ENCODE assay signal across 8 cellular contexts in the genomic region with DNA sequence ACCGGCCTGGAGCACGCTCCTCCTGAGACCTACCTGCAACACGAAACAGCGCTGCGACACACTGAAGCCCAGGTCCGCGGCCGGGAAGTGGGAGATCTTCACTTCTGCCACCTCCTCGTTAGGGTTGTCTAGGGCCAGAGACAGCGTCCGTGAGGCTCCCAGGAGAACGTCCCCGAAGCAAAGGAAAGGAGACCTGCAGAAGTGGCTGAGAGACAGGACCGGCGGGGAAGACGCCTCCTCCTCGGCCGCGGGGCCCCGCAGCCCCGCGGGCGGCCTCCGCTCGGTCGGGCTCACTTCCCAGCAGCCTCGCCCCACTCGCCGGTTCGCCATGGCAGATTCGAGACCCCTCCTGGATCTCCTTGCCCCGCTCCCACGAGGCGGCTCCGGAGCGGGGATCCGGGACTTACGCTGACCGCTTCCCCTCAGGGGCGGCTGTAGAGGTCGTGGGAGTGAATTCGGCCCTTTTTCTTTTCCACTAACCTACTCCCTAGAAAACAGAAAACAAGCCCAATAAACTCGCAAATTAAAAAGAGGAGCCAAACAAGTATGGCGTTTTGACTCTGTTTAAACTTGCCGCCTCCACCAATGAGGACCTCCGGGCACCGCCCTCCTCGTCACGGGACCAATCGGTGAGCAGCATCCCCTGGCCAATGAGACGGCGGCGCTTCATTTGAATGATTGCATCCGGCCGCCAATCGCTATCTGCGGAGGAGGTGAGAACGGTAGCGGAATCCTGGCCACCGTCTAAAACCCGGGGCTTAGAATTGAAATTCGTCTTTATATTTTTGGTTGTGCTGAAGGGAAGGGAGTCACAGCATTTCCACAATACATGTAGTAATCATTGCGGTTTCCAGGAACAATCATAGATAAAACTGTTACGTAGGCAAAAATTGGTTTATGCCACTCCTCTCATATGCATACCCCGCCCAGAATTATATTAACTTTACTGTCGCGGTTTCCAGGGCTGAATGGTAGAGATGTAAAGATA. TPM values are rescaled to one million over a fixed set of nuclear protein-coding genes. Genes with fewer than 3 reads are reported as not detected.
A peak's percentile ranks its signal among the peaks of the same experiment; 100 is the strongest.
DNase-seq lines count a peak whose midpoint lies in the region; ATAC-seq and TF ChIP-seq lines count a peak whose summit lies in the region.

A gene with protein sequence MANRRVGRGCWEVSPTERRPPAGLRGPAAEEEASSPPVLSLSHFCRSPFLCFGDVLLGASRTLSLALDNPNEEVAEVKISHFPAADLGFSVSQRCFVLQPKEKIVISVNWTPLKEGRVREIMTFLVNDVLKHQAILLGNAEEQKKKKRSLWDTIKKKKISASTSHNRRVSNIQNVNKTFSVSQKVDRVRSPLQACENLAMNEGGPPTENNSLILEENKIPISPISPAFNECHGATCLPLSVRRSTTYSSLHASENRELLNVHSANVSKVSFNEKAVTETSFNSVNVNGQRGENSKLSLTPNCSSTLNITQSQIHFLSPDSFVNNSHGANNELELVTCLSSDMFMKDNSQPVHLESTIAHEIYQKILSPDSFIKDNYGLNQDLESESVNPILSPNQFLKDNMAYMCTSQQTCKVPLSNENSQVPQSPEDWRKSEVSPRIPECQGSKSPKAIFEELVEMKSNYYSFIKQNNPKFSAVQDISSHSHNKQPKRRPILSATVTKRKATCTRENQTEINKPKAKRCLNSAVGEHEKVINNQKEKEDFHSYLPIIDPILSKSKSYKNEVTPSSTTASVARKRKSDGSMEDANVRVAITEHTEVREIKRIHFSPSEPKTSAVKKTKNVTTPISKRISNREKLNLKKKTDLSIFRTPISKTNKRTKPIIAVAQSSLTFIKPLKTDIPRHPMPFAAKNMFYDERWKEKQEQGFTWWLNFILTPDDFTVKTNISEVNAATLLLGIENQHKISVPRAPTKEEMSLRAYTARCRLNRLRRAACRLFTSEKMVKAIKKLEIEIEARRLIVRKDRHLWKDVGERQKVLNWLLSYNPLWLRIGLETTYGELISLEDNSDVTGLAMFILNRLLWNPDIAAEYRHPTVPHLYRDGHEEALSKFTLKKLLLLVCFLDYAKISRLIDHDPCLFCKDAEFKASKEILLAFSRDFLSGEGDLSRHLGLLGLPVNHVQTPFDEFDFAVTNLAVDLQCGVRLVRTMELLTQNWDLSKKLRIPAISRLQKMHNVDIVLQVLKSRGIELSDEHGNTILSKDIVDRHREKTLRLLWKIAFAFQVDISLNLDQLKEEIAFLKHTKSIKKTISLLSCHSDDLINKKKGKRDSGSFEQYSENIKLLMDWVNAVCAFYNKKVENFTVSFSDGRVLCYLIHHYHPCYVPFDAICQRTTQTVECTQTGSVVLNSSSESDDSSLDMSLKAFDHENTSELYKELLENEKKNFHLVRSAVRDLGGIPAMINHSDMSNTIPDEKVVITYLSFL (N-terminal part only) (minus strand): TSS at position 562 of the 988 bp plus-strand sequence. CDS start 232 bp downstream, at position 330.

- H4K5ac ChIP-seq in mesendoderm (ENCODE audit: low read length) = no peak within 1 kb of the TSS

- peak within 1 kb of the TSS; percentile 88 for H3K56ac ChIP-seq in mesendoderm (ENCODE audit: low read length)

- H3K4me3 ChIP-seq in HUES48 (ENCODE audit: low read depth, low read length) (peak within 1 kb of the TSS; percentile 95), NT2/D1 (ENCODE audit: insufficient read length, low read depth) (peak within 1 kb of the TSS; percentile 94), endodermal cell (ENCODE audit: low read length) (peak within 1 kb of the TSS; percentile 98), mesendoderm (ENCODE audit: low read length) (peak within 1 kb of the TSS; percentile 64)

- no peak within 1 kb of the TSS for H3K23ac ChIP-seq in mesendoderm (ENCODE audit: low read length)

- H3K27ac Mint-ChIP-seq in endodermal cell = peak within 1 kb of the TSS; percentile 98

- H3K4me1 Mint-ChIP-seq in endodermal cell = peaks cover 20% of the 10 kb centered on the region

- peak within 1 kb of the TSS; percentile 98 for H4K8ac ChIP-seq in mesendoderm (ENCODE audit: low read depth, low read length)

- H3K4me1 ChIP-seq in HUES48 (ENCODE audit: control insufficient read depth, insufficient read depth, low read length) = peaks cover 4% of the 10 kb centered on the region; the same call in 1 of the 2 replicates
- no peaks in the 10 kb centered on the region for H3K4me1 ChIP-seq in NT2/D1 (ENCODE audit: insufficient read depth, insufficient read length)
- H3K4me1 ChIP-seq in endodermal cell (ENCODE audit: control insufficient read depth, insufficient read depth, low read length) = no peaks in the 10 kb centered on the region
- no peaks in the 10 kb centered on the region for H3K4me1 ChIP-seq in mesendoderm (ENCODE audit: control insufficient read depth, low read depth, low read length)

- H3K4me2 ChIP-seq in mesendoderm (ENCODE audit: low read length) = peak within 1 kb of the TSS; percentile 19

- H3K27me3 Mint-ChIP-seq in endodermal cell (ENCODE audit: insufficient read depth) = no peaks in the 10 kb centered on the region

- H3K4ac ChIP-seq in mesendoderm (ENCODE audit: low read depth, low read length) = peak within 1 kb of the TSS; percentile 73

- H3K4me3 Mint-ChIP-seq in endodermal cell = peak within 1 kb of the TSS; percentile 87

- DNase-seq in Caki2 (ENCODE audit: low read depth) = peak; percentile 96
- DNase-seq in NT2/D1 (ENCODE audit: low read depth, low spot score) = peak; percentile 97
- peak; percentile 67 to 85 (median 80) for DNase-seq in activated CD8-positive, alpha-beta memory T cell treated with anti-CD3 and anti-CD28 coated beads for 48 hours (ENCODE audit: low read depth in 2 of 3, low spot score in 2 of 3)
- peak; percentile 97 for DNase-seq in endodermal cell
- DNase-seq in mesendoderm = peak; percentile 97
- peak; percentile 85 for DNase-seq in stimulated activated CD8-positive, alpha-beta memory T cell treated with anti-CD3 and anti-CD28 coated beads, Interleukin-12 subunit alpha, Interleukin-12 subunit beta, amount 100 ng/mL, for 4 hours (ENCODE audit: low read depth)

- H3K36me3 ChIP-seq in HUES48 (ENCODE audit: control insufficient read depth, insufficient read depth, low read length) (peaks cover 26% of the 10 kb centered on the region), NT2/D1 (ENCODE audit: insufficient read depth, insufficient read length, low read length) (peaks cover 29% of the 10 kb centered on the region), endodermal cell (ENCODE audit: control insufficient read depth, insufficient read depth, low read length) (peaks cover 15% of the 10 kb centered on the region), mesendoderm (ENCODE audit: control insufficient read depth, insufficient read depth, low read length) (peaks cover 3% of the 10 kb centered on the region)

- H2BK15ac ChIP-seq in mesendoderm (replicated peaks; ENCODE audit: low read depth) = no peak within 1 kb of the TSS

- H3K36me3 Mint-ChIP-seq in endodermal cell (ENCODE audit: low read depth) = peaks cover 10% of the 10 kb centered on the region

- H3K27me3 ChIP-seq in HUES48 (ENCODE audit: control insufficient read depth, insufficient read depth, low read length) = no peaks in the 10 kb centered on the region
- H3K27me3 ChIP-seq in NT2/D1 (ENCODE audit: insufficient read depth, insufficient read length) = no peaks in the 10 kb centered on the region
- H3K27me3 ChIP-seq in endodermal cell (ENCODE audit: control insufficient read depth, insufficient read depth, low read length, poor library complexity, severe bottlenecking) = no peaks in the 10 kb centered on the region
- H3K27me3 ChIP-seq in mesendoderm (ENCODE audit: insufficient read depth, low read length, poor library complexity) = no peaks in the 10 kb centered on the region

- no peak within 1 kb of the TSS for H2BK5ac ChIP-seq in mesendoderm (ENCODE audit: low read length)

- peak within 1 kb of the TSS; percentile 99 for H3K27ac ChIP-seq in HUES48 (ENCODE audit: low read depth, low read length)
- peak within 1 kb of the TSS; percentile 48 for H3K27ac ChIP-seq in endodermal cell (ENCODE audit: low read depth, low read length)
- peak within 1 kb of the TSS; percentile 86 for H3K27ac ChIP-seq in mesendoderm (ENCODE audit: low read depth, low read length)

- peak; percentile 99 for ATAC-seq in GM21423 (IDR thresholded peaks at IDR 0.05; ENCODE audit: unreplicated experiment)

- peaks cover 4% of the 10 kb centered on the region for H3K79me1 ChIP-seq in mesendoderm (ENCODE audit: low read length)

- peaks cover 20% of the 10 kb centered on the region for H3K79me2 ChIP-seq in mesendoderm (ENCODE audit: control insufficient read depth, insufficient read depth, low read length)

- H3K9me3 ChIP-seq in HUES48 (ENCODE audit: control insufficient read depth, insufficient read depth, low read length) (no peaks in the 10 kb centered on the region), NT2/D1 (ENCODE audit: insufficient read depth, low read length) (no peaks in the 10 kb centered on the region), endodermal cell (ENCODE audit: control insufficient read depth, low read length) (no peaks in the 10 kb centered on the region)

- peak within 1 kb of the TSS; percentile 90 for H3K18ac ChIP-seq in mesendoderm (ENCODE audit: low read length)

- WGBS in endodermal cell (ENCODE audit: insufficient coverage in 1 of 2, insufficient read length in 1 of 2), 2 experiments = 0 to 1% methylated on average over 21 to 67 of the region's 67 CpGs
- no CpG with 5 or more reads among the region's 67 CpGs for WGBS in mesendoderm (ENCODE audit: extremely low coverage, insufficient coverage, low lambda C conversion rate)

- no peak within 1 kb of the TSS for H2BK120ac ChIP-seq in mesendoderm (ENCODE audit: low read depth, low read length)

- H3K9ac ChIP-seq in HUES48 (ENCODE audit: low read depth, low read length) = peak within 1 kb of the TSS; percentile 96
- peak within 1 kb of the TSS; percentile 95 for H3K9ac ChIP-seq in NT2/D1 (ENCODE audit: insufficient read length, low read depth)
- H3K9ac ChIP-seq in endodermal cell (ENCODE audit: extremely low read depth, low read length, poor library complexity, severe bottlenecking) = peak within 1 kb of the TSS; percentile 78
- peak within 1 kb of the TSS; percentile 58 for H3K9ac ChIP-seq in mesendoderm (ENCODE audit: low read length)

- no peaks in the 10 kb centered on the region for H3K9me3 Mint-ChIP-seq in endodermal cell

- TF ChIP-seq CTCF in endodermal cell (conservative IDR thresholded peaks at IDR 0.05) = no peak

- no peak within 1 kb of the TSS for H2AK5ac ChIP-seq in mesendoderm (ENCODE audit: low read length)

- in situ Hi-C loops in Caki2 (cut with HindIII; ENCODE audit: low pct_unique_long_range_greater_than_20kb, low sequenced_read_pairs) = no loop called here

RNA-seq across cellular contexts. Expression of the gene that starts here (rescaled TPM):
- total RNA-seq in Caki2 (2014; rRNA removed; shearing (Covaris generic); ENCODE audit: low replicate concordance) = 14.5 and 21.4 TPM in 2 replicates
- total RNA-seq in endodermal cell = 10 to 100 TPM; 31.7 to 35.1 TPM
- polyA plus RNA-seq in endodermal cell (2013, experiment 1 of 2) = 48.0 TPM
- polyA plus RNA-seq in endodermal cell (2013, experiment 2 of 2) = 55.7 TPM
- polyA plus RNA-seq in mesendoderm (2013, experiment 1 of 2) = 18.4 TPM
- polyA plus RNA-seq in mesendoderm (2013, experiment 2 of 2) = 17.8 TPM

Comparison
In these comparisons a context has a peak if more than half of its experiments do, and no peak if none do; other contexts are left out.
1. Peak in every context shown above with its lines: DNase-seq, ATAC-seq, H3K4me3 ChIP-seq and H3K27ac ChIP-seq.
2. H3K27ac ChIP-seq: peak in every context shown above with its lines; median percentile 99 in HUES48; 86 in mesendoderm; 48 in endodermal cell.